ENCODE assay signal across 12 cellular contexts in the genomic region with DNA sequence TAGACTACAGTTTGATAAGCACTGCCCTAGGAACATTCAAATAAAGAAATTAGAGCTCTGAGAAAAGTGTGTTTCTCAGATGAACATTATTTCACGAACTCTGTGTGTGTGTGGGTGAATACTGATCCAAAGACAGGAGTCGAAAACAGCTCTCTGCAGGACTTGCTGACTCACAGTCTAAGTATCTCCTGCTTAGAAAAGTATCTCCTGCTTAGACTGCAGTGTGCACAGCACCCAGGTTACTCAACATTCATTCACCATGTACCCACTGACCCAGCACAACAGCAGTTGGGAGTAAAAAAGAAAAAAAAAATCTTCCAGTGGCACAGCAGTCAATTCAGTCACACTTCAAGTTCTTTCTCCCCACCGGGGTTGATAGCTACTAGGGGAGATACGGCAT. TPM values are rescaled to one million over a fixed set of nuclear protein-coding genes. Genes with fewer than 3 reads are reported as not detected.
DNase-seq lines count a peak whose midpoint lies in the region; ATAC-seq and TF ChIP-seq lines count a peak whose summit lies in the region.
"Had no signal": no experiment of that assay in that cellular context is flagged by ENCODE, and none has a peak within 500 bp of the region (broad histone marks: within the 10 kb centered on the region; RNA-seq: fewer than 3 reads in every experiment).

No MANE protein-coding gene starts in this region.

- no peaks in the 10 kb centered on the region for H3K4me1 Mint-ChIP-seq in CD8-positive, alpha-beta T cell (ENCODE audit: low read depth)

- no peak overlapping the region for H3K23ac ChIP-seq in mesenchymal stem cell (ENCODE audit: low read length in 2 of 2)

- no peak overlapping the region for H3K4me3 Mint-ChIP-seq in CD8-positive, alpha-beta T cell
- H3K4me3 Mint-ChIP-seq: CD14-positive monocyte; T-helper 1 cell treated with Interleukin-12 subunit alpha and Interleukin-12 subunit beta and Interleukin-4 antibody, amounts not matched to agents 30 μg/mL and 1 μg/mL, for 36 hours had no signal

- H3K14ac ChIP-seq in mesenchymal stem cell (ENCODE audit: low read length in 2 of 2) = no peak overlapping the region

- no peaks in the 10 kb centered on the region for H3K79me1 ChIP-seq in mesenchymal stem cell (replicated peaks; ENCODE audit: low read length, poor library complexity, severe bottlenecking)

- WGBS in mesenchymal stem cell = 20% methylated on average over 1 of the region's 4 CpGs
- WGBS in testis, 2 donors = 26 to 51% methylated on average over 4 of the region's 4 CpGs

- peaks cover 31% of the 10 kb centered on the region for H3K36me3 Mint-ChIP-seq in CD8-positive, alpha-beta T cell

- no peak overlapping the region for H3K27ac Mint-ChIP-seq in CD8-positive, alpha-beta T cell
- H3K27ac Mint-ChIP-seq: T-helper 1 cell treated with Interleukin-12 subunit alpha and Interleukin-12 subunit beta and Interleukin-4 antibody, amounts not matched to agents 30 μg/mL and 1 μg/mL, for 36 hours had no signal

- POLR2A ChIA-PET in AG04450 (lab: Yijun Ruan, JAX) = interaction anchor here (1.3 to 3.1 kb wide), 5 partner anchors 17 to 51 kb away, joined by 3 to 22 read pairs (median 10); partner anchors contain the start of gene GCLC
- POLR2A ChIA-PET in CD8-positive, alpha-beta T cell (lab: Charles Lee) = interaction anchor here (0.6 to 1.3 kb wide), 3 partner anchors 10 to 155 kb away, joined by 3 to 5 read pairs (median 3); no protein-coding TSS in a partner anchor

- peak overlapping the region; percentile 78 for H2BK15ac ChIP-seq in mesenchymal stem cell (ENCODE audit: low read depth, poor library complexity, severe bottlenecking)

- no peaks in the 10 kb centered on the region for H3K27me3 ChIP-seq in AG04450 (ENCODE audit: control insufficient read depth, insufficient read depth, low read length)
- H3K27me3 ChIP-seq in mesenchymal stem cell (ENCODE audit: control insufficient read depth in 1 of 2, insufficient read depth in 1 of 2, low read length in 2 of 2) = no peaks in the 10 kb centered on the region
- H3K27me3 ChIP-seq in testis = no peaks in the 10 kb centered on the region
- no peaks in the 10 kb centered on the region for H3K27me3 ChIP-seq in CD8-positive, alpha-beta T cell (ENCODE audit: insufficient read depth, low read length)

- no peaks in the 10 kb centered on the region for H3K9me3 ChIP-seq in AG04450 (ENCODE audit: control insufficient read depth, insufficient read depth, low read length)
- H3K9me3 ChIP-seq in mesenchymal stem cell (ENCODE audit: control insufficient read depth, low read length) = no peaks in the 10 kb centered on the region
- H3K9me3 ChIP-seq in testis = no peaks in the 10 kb centered on the region
- no peaks in the 10 kb centered on the region for H3K9me3 ChIP-seq in CD8-positive, alpha-beta T cell (ENCODE audit: low read length)

- TF ChIP-seq POLR2A in testis (IDR thresholded peaks at IDR 0.05) = no peak

- H3K4me1 ChIP-seq in mesenchymal stem cell (ENCODE audit: control insufficient read depth, insufficient read depth, low read depth, low read length) (peaks cover 4% of the 10 kb centered on the region), testis (no peaks in the 10 kb centered on the region)
- no peaks in the 10 kb centered on the region for H3K4me1 ChIP-seq in CD8-positive, alpha-beta T cell (ENCODE audit: insufficient read depth, low read length)

- H4K8ac ChIP-seq in mesenchymal stem cell (ENCODE audit: low read length) = no peak overlapping the region

- no peak overlapping the region for H2AK5ac ChIP-seq in mesenchymal stem cell (ENCODE audit: low read length, severe bottlenecking)

- H2BK12ac ChIP-seq in mesenchymal stem cell (ENCODE audit: low read length in 2 of 2) = no peak overlapping the region

- peak overlapping the region in 1 of 2 experiments; percentile 29 for H3K18ac ChIP-seq in mesenchymal stem cell (ENCODE audit: low read depth in 1 of 2, low read length in 2 of 2)

- peaks cover 9 to 29% of the 10 kb centered on the region in 2 experiments for H3K36me3 ChIP-seq in mesenchymal stem cell (ENCODE audit: control insufficient read depth in 1 of 2, insufficient read depth in 2 of 2, low read depth in 1 of 2, low read length in 2 of 2)
- H3K36me3 ChIP-seq in testis (ENCODE audit: low read depth, missing control alignments) = no peaks in the 10 kb centered on the region
- no peaks in the 10 kb centered on the region for H3K36me3 ChIP-seq in CD8-positive, alpha-beta T cell (ENCODE audit: insufficient read depth, low read length)

- H3K4ac ChIP-seq in mesenchymal stem cell (ENCODE audit: low read depth in 1 of 2, low read length in 2 of 2) = no peak overlapping the region

- H2BK5ac ChIP-seq in mesenchymal stem cell (ENCODE audit: low read depth, low read length, poor library complexity, severe bottlenecking) = no peak overlapping the region

- peak; percentile 78 for DNase-seq in AG04450 (ENCODE audit: low read depth, low spot score)
- peak; percentile 63 for DNase-seq in LHCN-M2 (ENCODE audit: low read depth)
- DNase-seq in choroid plexus epithelial cell (ENCODE audit: low read depth) = peak; percentile 96
- DNase-seq in mesenchymal stem cell = peak; percentile 88
- no peak for DNase-seq in testis
- no peak for DNase-seq in CD8-positive, alpha-beta T cell
- DNase-seq in KG1 (lab: John Stamatoyannopoulos, UW) = no peak
- DNase-seq: Karpas-422, NCI-H526 had no signal

- peaks cover 8% of the 10 kb centered on the region for H3K27me3 Mint-ChIP-seq in CD8-positive, alpha-beta T cell (ENCODE audit: low read depth)

- ATAC-seq in GM21447 (IDR thresholded peaks at IDR 0.05; ENCODE audit: unreplicated experiment) = no peak
- ATAC-seq in CD8-positive, alpha-beta T cell = no peak

- intact Hi-C loops in testis (cut with DNase I; ENCODE audit: low total_unique reads) = loop anchor here (5.0 to 10.0 kb wide), 2 partner anchors 158 to 231 kb away; no protein-coding TSS in a partner anchor
- intact Hi-C loops in CD8-positive, alpha-beta T cell (cut with DNase I, micrococcal nuclease) = no loop called here

- no peak overlapping the region for H3K9ac ChIP-seq in mesenchymal stem cell (ENCODE audit: low read length)

- H2AFZ ChIP-seq in mesenchymal stem cell (ENCODE audit: low read depth, low read length) = no peak overlapping the region

- H4K91ac ChIP-seq in mesenchymal stem cell (ENCODE audit: low read length) = no peak overlapping the region

- peak overlapping the region; percentile 33 for H3K27ac ChIP-seq in AG04450 (ENCODE audit: low read depth, low read length)
- H3K27ac ChIP-seq in mesenchymal stem cell (ENCODE audit: low read length, poor library complexity, severe bottlenecking) = peak overlapping the region; percentile 92
- no peak overlapping the region for H3K27ac ChIP-seq in testis
- H3K27ac ChIP-seq in CD8-positive, alpha-beta T cell (ENCODE audit: low read depth, low read length) = no peak overlapping the region

- no peak overlapping the region for H3K4me2 ChIP-seq in mesenchymal stem cell (ENCODE audit: low read length, poor library complexity, severe bottlenecking)

- CTCF ChIA-PET in AG04450 (lab: Charles Lee) = interaction anchor here (0.8 to 6.9 kb wide), 8 partner anchors 10 to 459 kb away, joined by 3 to 541 read pairs (median 6); partner anchors contain the start of gene GCLC
- CTCF ChIA-PET in CD8-positive, alpha-beta T cell (lab: Charles Lee) = interaction anchor here (0.7 to 7.7 kb wide), 9 partner anchors 11 to 325 kb away, joined by 3 to 253 read pairs (median 5); no protein-coding TSS in a partner anchor

- H3K4me3 ChIP-seq in AG04450 (ENCODE audit: low read depth, low read length) (no peak overlapping the region; the same call in 1 of the 2 replicates), choroid plexus epithelial cell (ENCODE audit: low read depth, low read length) (no peak overlapping the region), mesenchymal stem cell (ENCODE audit: insufficient read depth in 1 of 2, low read depth in 1 of 2, low read length in 2 of 2) (no peak overlapping the region), testis (no peak overlapping the region)
- H3K4me3 ChIP-seq in CD8-positive, alpha-beta T cell (ENCODE audit: low read depth, low read length) = no peak overlapping the region

- H2BK120ac ChIP-seq in mesenchymal stem cell (ENCODE audit: low read depth, low read length) = no peak overlapping the region

- no peaks in the 10 kb centered on the region for H3K9me3 Mint-ChIP-seq in CD8-positive, alpha-beta T cell
- H3K9me3 Mint-ChIP-seq: CD14-positive monocyte; T-helper 1 cell treated with Interleukin-12 subunit alpha and Interleukin-12 subunit beta and Interleukin-4 antibody, amounts not matched to agents 30 μg/mL and 1 μg/mL, for 36 hours had no signal

- TF ChIP-seq CTCF in AG04450 (IDR thresholded peaks at IDR 0.05; ENCODE audit: low read depth, low read length) = no peak
- no peak for TF ChIP-seq CTCF in choroid plexus epithelial cell (conservative IDR thresholded peaks at IDR 0.05; ENCODE audit: low read depth, low read length)
- no peak for TF ChIP-seq CTCF in testis (IDR thresholded peaks at IDR 0.05)
- TF ChIP-seq CTCF in CD8-positive, alpha-beta T cell (IDR thresholded peaks at IDR 0.05) = no peak

RNA-seq across cellular contexts. Expression of gene GCLC, which starts 48.1 kb away (rescaled TPM):
- polyA plus RNA-seq in AG04450 (2011; rRNA removed) (74.8 and 89.3 TPM in 2 replicates), testis (ENCODE audit: insufficient read depth, low read depth, low replicate concordance) (20.1 TPM)
- 86.6 and 91.9 TPM in 2 replicates for polyA minus RNA-seq in AG04450 (2011; rRNA and poly(A)+ RNA removed)
- total RNA-seq in LHCN-M2 (2014; rRNA removed) (4.4 and 4.9 TPM in 2 replicates), testis (10 to 100 TPM; 37.6 to 44.4 TPM)
- 2.4 TPM for polyA plus RNA-seq in LHCN-M2 (2012)
- 16.7 TPM for polyA plus RNA-seq in mesenchymal stem cell (2013, experiment 1 of 2)
- 20.0 TPM for polyA plus RNA-seq in mesenchymal stem cell (2013, experiment 2 of 2)
- 10 to 100 TPM; 13.1 to 13.6 TPM for total RNA-seq in CD8-positive, alpha-beta T cell

Comparison
In these comparisons a context has a peak if more than half of its experiments do, and no peak if none do; other contexts are left out.
1. DNase-seq: peak in AG04450 (single experiment), LHCN-M2 (single experiment), choroid plexus epithelial cell (single experiment) and mesenchymal stem cell (single experiment); none in testis (single experiment), CD8-positive, alpha-beta T cell (0 of 7) and KG1 (single experiment).
2. H3K27ac ChIP-seq: peak in AG04450 (single experiment) and mesenchymal stem cell (single experiment); none in testis (0 of 2) and CD8-positive, alpha-beta T cell (single experiment).